Comparison of ENCODE assay signal across 1 cellular context in the genomic region with DNA sequence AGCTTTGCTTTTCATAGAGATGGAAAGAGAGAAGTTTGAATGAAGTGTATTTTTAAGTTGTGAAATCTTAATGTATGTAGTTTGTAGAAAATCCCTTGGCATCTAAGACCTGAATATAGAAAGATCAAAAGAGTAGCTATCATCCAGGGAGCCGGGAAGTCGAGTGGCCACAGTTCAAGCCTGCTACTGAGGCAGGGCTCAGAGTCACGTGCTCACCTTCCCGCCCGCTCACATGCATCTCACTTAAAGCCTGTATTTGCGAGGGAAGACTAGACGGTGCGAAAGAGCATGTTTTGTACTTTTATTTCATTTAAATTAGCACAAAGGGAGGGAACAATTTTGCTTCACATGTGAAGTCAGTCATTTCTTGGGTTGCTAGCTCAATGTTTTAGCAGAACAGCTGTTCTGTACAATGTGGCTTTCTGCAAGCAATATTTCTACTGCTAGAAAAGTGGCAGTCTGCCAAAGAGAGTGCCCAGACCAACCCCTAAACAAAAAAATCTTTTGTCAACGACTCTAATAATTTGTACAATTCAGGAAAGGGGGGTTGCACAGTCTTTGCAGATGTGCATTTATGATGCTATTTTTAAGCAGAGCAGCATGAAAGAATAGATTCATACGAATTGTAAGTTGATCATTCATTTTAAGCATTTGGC.
A peak's percentile ranks its signal among the peaks of the same experiment; 100 is the strongest.
TF ChIP-seq lines count a peak whose summit lies in the region.

No MANE protein-coding gene starts in this region.

TF ChIP-seq in H1, 55 proteins besides CTCF, POLR2A, EP300 and RAD21:
- TF ChIP-seq, protein P1, sequence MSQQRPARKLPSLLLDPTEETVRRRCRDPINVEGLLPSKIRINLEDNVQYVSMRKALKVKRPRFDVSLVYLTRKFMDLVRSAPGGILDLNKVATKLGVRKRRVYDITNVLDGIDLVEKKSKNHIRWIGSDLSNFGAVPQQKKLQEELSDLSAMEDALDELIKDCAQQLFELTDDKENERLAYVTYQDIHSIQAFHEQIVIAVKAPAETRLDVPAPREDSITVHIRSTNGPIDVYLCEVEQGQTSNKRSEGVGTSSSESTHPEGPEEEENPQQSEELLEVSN (IDR thresholded peaks at IDR 0.05), result peak; percentile 39; the same call in 1 of the 2 replicates
- no peak for TF ChIP-seq SP1 (IDR thresholded peaks at IDR 0.05; ENCODE audit: low read depth, low read length)
TF ChIP-seq in H1: peak in this region for 1.
